In the genomic region with DNA sequence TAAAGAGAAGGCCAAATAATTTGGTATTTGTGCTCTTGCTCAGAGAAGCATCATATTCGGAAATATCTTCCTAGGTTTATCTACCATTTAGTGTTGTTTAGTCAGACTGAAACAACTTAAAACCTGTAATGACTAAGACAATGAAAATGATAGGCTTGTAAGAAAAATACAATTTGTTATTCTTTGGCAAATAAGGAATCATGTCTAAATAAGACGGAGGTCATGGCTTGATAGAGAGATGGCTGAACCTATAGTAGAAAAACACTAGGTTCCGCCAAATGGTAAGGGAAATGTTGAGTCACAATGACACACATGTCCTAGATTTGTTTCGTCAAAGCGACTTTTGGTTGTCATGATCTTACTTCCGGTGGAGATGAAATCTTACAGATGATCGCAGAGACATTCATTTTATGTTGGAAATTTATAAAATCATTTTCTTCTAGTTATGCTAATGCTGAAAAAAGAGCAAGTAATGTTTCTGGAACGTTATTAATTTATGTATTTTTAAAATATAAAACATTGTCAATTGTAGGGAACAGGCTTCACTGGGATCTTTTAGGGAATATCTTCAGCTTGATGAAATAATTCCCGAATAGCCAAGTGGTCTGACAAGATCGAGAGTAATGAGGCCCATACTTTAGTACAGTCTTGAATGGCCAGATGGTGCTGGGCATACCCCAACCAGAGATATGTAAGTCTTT, we compare ENCODE assay signal across 8 cellular contexts. TPM values are rescaled to one million over a fixed set of nuclear protein-coding genes. Genes with fewer than 3 reads are reported as not detected.
DNase-seq lines count a peak whose midpoint lies in the region; ATAC-seq and TF ChIP-seq lines count a peak whose summit lies in the region.

No MANE protein-coding gene starts in this region.

- peak overlapping the region; percentile 93 for H3K9ac ChIP-seq in KMS-11

- H3K27me3 ChIP-seq in DOHH2 (ENCODE audit: control insufficient read depth, low read length) (no peaks in the 10 kb centered on the region), KMS-11 (ENCODE audit: insufficient read depth, low read depth) (no peaks in the 10 kb centered on the region), mononuclear cell (ENCODE audit: insufficient read depth, low read length) (no peaks in the 10 kb centered on the region)

- H3K4me2 ChIP-seq in DOHH2 (ENCODE audit: low read length), result peak overlapping the region; percentile 93
- H3K4me2 ChIP-seq in KMS-11, result peak overlapping the region; percentile 89

- H3K4me3 Mint-ChIP-seq in activated naive CD8-positive, alpha-beta T cell treated with anti-CD3 and anti-CD28 coated beads, Interleukin-2, amount 50 U/mL, for 24 hours, result peak overlapping the region; percentile 92

- peaks cover 74% of the 10 kb centered on the region for H3K4me1 Mint-ChIP-seq in activated naive CD8-positive, alpha-beta T cell treated with anti-CD3 and anti-CD28 coated beads, Interleukin-2, amount 50 U/mL, for 24 hours

- H3K79me2 ChIP-seq in DOHH2 (ENCODE audit: control insufficient read depth, low read length), result no peaks in the 10 kb centered on the region
- peaks cover 60% of the 10 kb centered on the region for H3K79me2 ChIP-seq in KMS-11 (ENCODE audit: insufficient read depth, low read depth)

- H3K36me3 ChIP-seq in DOHH2 (ENCODE audit: control insufficient read depth, low read length) (no peaks in the 10 kb centered on the region), KMS-11 (ENCODE audit: insufficient read depth) (no peaks in the 10 kb centered on the region; the same call in 1 of the 2 replicates)

- no peaks in the 10 kb centered on the region for H3F3A ChIP-seq in DOHH2 (ENCODE audit: control insufficient read depth, insufficient read depth)

- no peak for TF ChIP-seq CTCF in DOHH2 (IDR thresholded peaks at IDR 0.05; ENCODE audit: low read depth, low read length, poor library complexity, severe bottlenecking)
- TF ChIP-seq CTCF in KMS-11 (conservative IDR thresholded peaks at IDR 0.05; ENCODE audit: low read depth, low read length), result no peak

- peak; percentile 7 for ATAC-seq in activated naive CD8-positive, alpha-beta T cell treated with anti-CD3 and anti-CD28 coated beads, Interleukin-2, amount 50 U/mL, for 24 hours
- ATAC-seq in GM21786 (IDR thresholded peaks at IDR 0.05; ENCODE audit: unreplicated experiment) (no peak), GM21723 (IDR thresholded peaks at IDR 0.05; ENCODE audit: unreplicated experiment) (no peak)

- H3K9me2 ChIP-seq in DOHH2 (replicated peaks; ENCODE audit: control insufficient read depth, low read length), result no peaks in the 10 kb centered on the region

- H4K20me1 ChIP-seq in DOHH2 (ENCODE audit: control insufficient read depth, insufficient read depth, low read depth, low read length) (no peaks in the 10 kb centered on the region), KMS-11 (ENCODE audit: insufficient read depth) (peaks cover 7% of the 10 kb centered on the region)

- H3K4me1 ChIP-seq in DOHH2 (ENCODE audit: control insufficient read depth, low read length) (peaks cover 30% of the 10 kb centered on the region), KMS-11 (ENCODE audit: low read depth, poor library complexity, severe bottlenecking) (peaks cover 52% of the 10 kb centered on the region), mononuclear cell (ENCODE audit: insufficient read depth, low read length) (peaks cover 70% of the 10 kb centered on the region)

- DNase-seq in activated naive CD8-positive, alpha-beta T cell treated with anti-CD3 and anti-CD28 coated beads, Interleukin-2, amount 50 U/mL, for 24 hours, result no peak
- no peak for DNase-seq in cerebellar nuclear complex (lab: John Stamatoyannopoulos, UW)
- DNase-seq in NCI-H2081 (lab: John Stamatoyannopoulos, UW), result no peak

- H3K9me3 ChIP-seq in DOHH2 (ENCODE audit: control insufficient read depth, insufficient read depth, low read length), result no peaks in the 10 kb centered on the region
- no peaks in the 10 kb centered on the region for H3K9me3 ChIP-seq in mononuclear cell (ENCODE audit: low read depth, low read length)

- H3K36me3 Mint-ChIP-seq in activated naive CD8-positive, alpha-beta T cell treated with anti-CD3 and anti-CD28 coated beads, Interleukin-2, amount 50 U/mL, for 24 hours (ENCODE audit: low read depth), result peaks cover 57% of the 10 kb centered on the region

- no peaks in the 10 kb centered on the region for H3K9me3 Mint-ChIP-seq in activated naive CD8-positive, alpha-beta T cell treated with anti-CD3 and anti-CD28 coated beads, Interleukin-2, amount 50 U/mL, for 24 hours

- H3K27ac Mint-ChIP-seq in activated naive CD8-positive, alpha-beta T cell treated with anti-CD3 and anti-CD28 coated beads, Interleukin-2, amount 50 U/mL, for 24 hours, result peak overlapping the region; percentile 96

- H3K27ac ChIP-seq in DOHH2 (ENCODE audit: low read depth, low read length) (no peak overlapping the region), KMS-11 (peak overlapping the region; percentile 95)

- H3K27me3 Mint-ChIP-seq in activated naive CD8-positive, alpha-beta T cell treated with anti-CD3 and anti-CD28 coated beads, Interleukin-2, amount 50 U/mL, for 24 hours, result no peaks in the 10 kb centered on the region

- no peak overlapping the region for H2AFZ ChIP-seq in KMS-11 (ENCODE audit: low read depth)

- H3K4me3 ChIP-seq in DOHH2 (ENCODE audit: low read length) (peak overlapping the region; percentile 79), KMS-11 (IDR thresholded peaks at IDR 0.05; ENCODE audit: insufficient read depth, low read depth, low read length) (no peak overlapping the region), mononuclear cell (ENCODE audit: low read length) (peak overlapping the region; percentile 95)

RNA-seq across cellular contexts. Expression of gene SRGN, which starts 1.0 kb away (rescaled TPM):
- total RNA-seq in mononuclear cell, result 1,782 TPM

RNA-seq across cellular contexts. Expression of gene VPS26A, which starts 35.0 kb away (rescaled TPM):
- total RNA-seq in mononuclear cell, result 22.0 TPM
